In the genomic region with DNA sequence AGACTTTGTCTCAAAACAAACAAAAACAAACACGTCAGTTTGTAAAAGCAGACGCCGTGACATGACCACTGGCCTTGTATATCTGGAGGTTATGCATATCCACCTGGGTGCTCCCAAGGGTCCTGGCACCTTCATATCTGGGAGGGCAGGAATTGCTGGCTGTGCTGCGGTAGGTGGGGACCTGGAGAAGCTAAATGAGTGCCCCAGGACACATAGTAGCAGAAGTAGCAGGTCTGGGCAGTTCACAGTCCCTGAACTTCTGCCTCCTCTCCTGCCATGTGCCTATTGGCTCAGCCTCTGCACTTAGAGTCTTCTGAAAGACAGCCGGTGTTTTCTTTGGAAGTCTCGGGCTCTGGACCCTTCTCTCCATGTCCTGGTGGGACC, we compare ENCODE assay signal across 17 cellular contexts. TPM values are rescaled to one million over a fixed set of nuclear protein-coding genes. Genes with fewer than 3 reads are reported as not detected.
DNase-seq lines count a peak whose midpoint lies in the region; ATAC-seq, FAIRE-seq and TF ChIP-seq lines count a peak whose summit lies in the region.
"Had no signal": no experiment of that assay in that cellular context is flagged by ENCODE, and none has a peak within 500 bp of the region (broad histone marks: within the 10 kb centered on the region; RNA-seq: fewer than 3 reads in every experiment).

No MANE protein-coding gene starts in this region.

- H3K4me1 ChIP-seq in right cardiac atrium (ENCODE audit: control insufficient read depth, insufficient read depth, low read length) (peaks cover 7% of the 10 kb centered on the region), keratinocyte (ENCODE audit: control insufficient read depth, extremely low read depth, insufficient read depth, low read length) (peaks cover 49% of the 10 kb centered on the region), psoas muscle (no peaks in the 10 kb centered on the region)

- no peaks in the 10 kb centered on the region for H3K9me3 ChIP-seq in right cardiac atrium (ENCODE audit: control insufficient read depth, low read length)
- peaks cover 6% of the 10 kb centered on the region for H3K9me3 ChIP-seq in keratinocyte (ENCODE audit: control insufficient read depth, low read depth, low read length)
- H3K9me3 ChIP-seq in psoas muscle = no peaks in the 10 kb centered on the region

- H3K27ac ChIP-seq in right cardiac atrium (ENCODE audit: low read length) = peak overlapping the region; percentile 43
- H3K27ac ChIP-seq in keratinocyte (ENCODE audit: control insufficient read depth, insufficient read depth, low read length) = peak overlapping the region; percentile 13
- peak overlapping the region; percentile 19 for H3K27ac ChIP-seq in psoas muscle
- H3K27ac ChIP-seq: foreskin keratinocyte had no signal

- WGBS in right cardiac atrium = 52% methylated on average over 6 of the region's 6 CpGs
- 58 to 60% (median 58%) methylated on average over 6 of the region's 6 CpGs for WGBS in psoas muscle, 3 donors

- H3K4me3 ChIP-seq in right cardiac atrium (ENCODE audit: low read length) (no peak overlapping the region), keratinocyte (ENCODE audit: control insufficient read depth in 2 of 3, extremely low read depth in 1 of 3, insufficient read depth in 2 of 3, low read depth in 1 of 3, low read length in 3 of 3) (no peak overlapping the region), psoas muscle (no peak overlapping the region)

- DNase-seq in right cardiac atrium = peak in 1 of 3 donors; percentile 74
- no peak for DNase-seq in cardiac septum (ENCODE audit: low spot score)
- DNase-seq in keratinocyte (ENCODE audit: low read depth, low spot score) = no peak
- DNase-seq in psoas muscle = no peak
- no peak for DNase-seq in glomerular visceral epithelial cell (ENCODE audit: extremely low spot score)
- no peak for DNase-seq in HCEC 1CT
- no peak for DNase-seq in NCI-H526 treated with DMSO at 0.1 percent for 48 hours (lab: John Stamatoyannopoulos, UW)
- DNase-seq: ACHN; kidney glomerular epithelial cell; NCI-H1417; NCI-H69; SHP77; stimulated activated CD4-positive, alpha-beta T cell treated with anti-CD3 and anti-CD28 coated beads, Interleukin-4, amount 100 ng/mL, for 4 hours had no signal

- H3K9me1 ChIP-seq in keratinocyte (ENCODE audit: control insufficient read depth, extremely low read depth, insufficient read depth, low read length) = no peaks in the 10 kb centered on the region

- FAIRE-seq in keratinocyte (lab: Jason Lieb, UNC) = no peak
- FAIRE-seq: TTC549 had no signal

- no peaks in the 10 kb centered on the region for H3K79me2 ChIP-seq in keratinocyte (ENCODE audit: control insufficient read depth, insufficient read depth, low read length)

- no peaks in the 10 kb centered on the region for H3K27me3 ChIP-seq in right cardiac atrium (ENCODE audit: control insufficient read depth, insufficient read depth)
- H3K27me3 ChIP-seq in keratinocyte (ENCODE audit: control insufficient read depth, extremely low read depth, insufficient read depth, low read length) = no peaks in the 10 kb centered on the region
- no peaks in the 10 kb centered on the region for H3K27me3 ChIP-seq in psoas muscle (ENCODE audit: insufficient read depth in 3 of 3, low read length in 2 of 3)
- H3K27me3 ChIP-seq: foreskin keratinocyte had no signal

- H3K9ac ChIP-seq in keratinocyte (ENCODE audit: control insufficient read depth, extremely low read depth, insufficient read depth, low read length) = no peak overlapping the region

- H4K20me1 ChIP-seq in keratinocyte (ENCODE audit: control insufficient read depth, extremely low read depth, insufficient read depth, low read length) = no peaks in the 10 kb centered on the region

- H3K36me3 ChIP-seq in keratinocyte (ENCODE audit: control insufficient read depth in 2 of 2, extremely low read depth in 1 of 2, insufficient read depth in 2 of 2, low read length in 2 of 2) = no peaks in the 10 kb centered on the region
- no peaks in the 10 kb centered on the region for H3K36me3 ChIP-seq in psoas muscle (ENCODE audit: insufficient read depth in 1 of 2, low read depth in 1 of 2)

- H2AFZ ChIP-seq in keratinocyte (ENCODE audit: control insufficient read depth, low read length) = peak overlapping the region; percentile 72

- dilution Hi-C loops in keratinocyte (cut with MboI; ENCODE audit: extremely low pct_ligation_motif_present, low sequenced_read_pairs) = no loop called here

- TF ChIP-seq CTCF in keratinocyte (optimal IDR thresholded peaks at IDR 0.05 in 1 of 3, IDR thresholded peaks at IDR 0.05 in 1 of 3, conservative IDR thresholded peaks at IDR 0.05 in 1 of 3; ENCODE audit: extremely low read depth in 1 of 3, insufficient read depth in 2 of 3, low read length in 3 of 3) = no peak
- TF ChIP-seq CTCF in psoas muscle (IDR thresholded peaks at IDR 0.05) = no peak

- peak overlapping the region; percentile 11 for H3K4me2 ChIP-seq in keratinocyte (ENCODE audit: control insufficient read depth, extremely low read depth, insufficient read depth, low read depth, low read length)

- intact Hi-C loops in right cardiac atrium (cut with DNase I) = no loop called here
- intact Hi-C loops in cardiac septum (cut with DNase I) = no loop called here
- intact Hi-C loops in psoas muscle (cut with DNase I) = no loop called here

- ATAC-seq in right cardiac atrium (no peak), psoas muscle (no peak), HG02798 (IDR thresholded peaks at IDR 0.05; ENCODE audit: poor library complexity, unreplicated experiment) (no peak)
- ATAC-seq: foreskin keratinocyte had no signal

RNA-seq across cellular contexts. Expression of a gene that starts 30.9 kb away (rescaled TPM):
- total RNA-seq in right cardiac atrium (1 to 10 TPM in 3 of 4 donors, not detected in 1; 3.0 to 4.3 (median 3.9) TPM), cardiac septum (1.0 TPM), psoas muscle (1 to 10 TPM in 2 of 4 donors, under 1 TPM in 2; 0.41 to 3.1 (median 1.6) TPM)
- polyA plus RNA-seq in right cardiac atrium (1.9 TPM), keratinocyte (24.6 to 57.3 TPM (median 47.7 TPM) in 3 replicates), psoas muscle (1 to 10 TPM in 2 of 3 donors, under 1 TPM in 1; 0.86 to 3.4 (median 1.3) TPM)
- polyA plus RNA-seq in keratinocyte (2011; ENCODE audit: low read depth) = 4.9 TPM
- 17.5 and 22.7 TPM in 2 replicates for polyA plus RNA-seq in keratinocyte (2011; cell fraction: cytosol; rRNA removed)
- 21.9 and 23.7 TPM in 2 replicates for polyA plus RNA-seq in keratinocyte (2011; cell fraction: nucleus; rRNA removed)
- 14.9 and 38.8 TPM in 2 replicates for polyA plus RNA-seq in keratinocyte (2012; ENCODE audit: low replicate concordance)
- 16.9 to 36.7 TPM (median 32.0 TPM) in 3 replicates for polyA minus RNA-seq in keratinocyte
- 11.9 TPM for polyA minus RNA-seq in keratinocyte (2011; cell fraction: cytosol; rRNA and poly(A)+ RNA removed)
- polyA minus RNA-seq in keratinocyte (2011; cell fraction: nucleus; rRNA and poly(A)+ RNA removed) = 9.6 and 10.4 TPM in 2 replicates
- polyA plus RNA-seq: IgD-negative memory B cell had no signal
